Comparison of ENCODE assay signal across 1 cellular context in the genomic region with DNA sequence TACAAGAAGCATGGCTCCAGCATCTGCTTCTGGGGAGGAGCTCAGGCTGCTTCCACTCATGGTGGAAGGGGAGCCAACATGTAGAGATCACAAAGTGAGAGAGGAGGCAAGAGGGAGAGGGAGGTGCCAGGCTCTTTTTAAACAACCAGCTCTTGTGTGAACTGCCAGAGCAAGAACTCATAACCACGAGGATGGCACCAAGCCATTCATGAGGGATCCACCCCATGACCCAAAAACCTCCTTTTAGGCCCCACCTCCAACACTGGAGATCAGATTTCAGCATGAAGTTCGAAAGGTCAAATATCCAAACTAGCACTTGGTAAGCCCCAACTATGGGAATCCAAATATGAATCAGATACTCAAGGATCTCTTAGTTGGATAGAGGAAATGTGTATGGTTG.
TF ChIP-seq lines count a peak whose summit lies in the region.

No MANE protein-coding gene starts in this region.

TF ChIP-seq in liver, 16 proteins besides CTCF, POLR2A, EP300 and RAD21 (continued from another document):
- TF ChIP-seq, protein P1, sequence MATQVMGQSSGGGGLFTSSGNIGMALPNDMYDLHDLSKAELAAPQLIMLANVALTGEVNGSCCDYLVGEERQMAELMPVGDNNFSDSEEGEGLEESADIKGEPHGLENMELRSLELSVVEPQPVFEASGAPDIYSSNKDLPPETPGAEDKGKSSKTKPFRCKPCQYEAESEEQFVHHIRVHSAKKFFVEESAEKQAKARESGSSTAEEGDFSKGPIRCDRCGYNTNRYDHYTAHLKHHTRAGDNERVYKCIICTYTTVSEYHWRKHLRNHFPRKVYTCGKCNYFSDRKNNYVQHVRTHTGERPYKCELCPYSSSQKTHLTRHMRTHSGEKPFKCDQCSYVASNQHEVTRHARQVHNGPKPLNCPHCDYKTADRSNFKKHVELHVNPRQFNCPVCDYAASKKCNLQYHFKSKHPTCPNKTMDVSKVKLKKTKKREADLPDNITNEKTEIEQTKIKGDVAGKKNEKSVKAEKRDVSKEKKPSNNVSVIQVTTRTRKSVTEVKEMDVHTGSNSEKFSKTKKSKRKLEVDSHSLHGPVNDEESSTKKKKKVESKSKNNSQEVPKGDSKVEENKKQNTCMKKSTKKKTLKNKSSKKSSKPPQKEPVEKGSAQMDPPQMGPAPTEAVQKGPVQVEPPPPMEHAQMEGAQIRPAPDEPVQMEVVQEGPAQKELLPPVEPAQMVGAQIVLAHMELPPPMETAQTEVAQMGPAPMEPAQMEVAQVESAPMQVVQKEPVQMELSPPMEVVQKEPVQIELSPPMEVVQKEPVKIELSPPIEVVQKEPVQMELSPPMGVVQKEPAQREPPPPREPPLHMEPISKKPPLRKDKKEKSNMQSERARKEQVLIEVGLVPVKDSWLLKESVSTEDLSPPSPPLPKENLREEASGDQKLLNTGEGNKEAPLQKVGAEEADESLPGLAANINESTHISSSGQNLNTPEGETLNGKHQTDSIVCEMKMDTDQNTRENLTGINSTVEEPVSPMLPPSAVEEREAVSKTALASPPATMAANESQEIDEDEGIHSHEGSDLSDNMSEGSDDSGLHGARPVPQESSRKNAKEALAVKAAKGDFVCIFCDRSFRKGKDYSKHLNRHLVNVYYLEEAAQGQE (IDR thresholded peaks at IDR 0.05), result no peak
- TF ChIP-seq FOXA2 (IDR thresholded peaks at IDR 0.05) (no peak), TAF1 (conservative IDR thresholded peaks at IDR 0.05) (no peak), GABPA (IDR thresholded peaks at IDR 0.05 in 1 of 2, conservative IDR thresholded peaks at IDR 0.05 in 1 of 2) (no peak), YY1 (IDR thresholded peaks at IDR 0.05) (no peak), HNF4A (conservative IDR thresholded peaks at IDR 0.05) (peak; percentile 40 to 47), NR2F2 (IDR thresholded peaks at IDR 0.05) (no peak), SP1 (IDR thresholded peaks at IDR 0.05) (no peak), RXRA (IDR thresholded peaks at IDR 0.05) (peak; percentile 35 to 54)
- TF ChIP-seq, protein P2, sequence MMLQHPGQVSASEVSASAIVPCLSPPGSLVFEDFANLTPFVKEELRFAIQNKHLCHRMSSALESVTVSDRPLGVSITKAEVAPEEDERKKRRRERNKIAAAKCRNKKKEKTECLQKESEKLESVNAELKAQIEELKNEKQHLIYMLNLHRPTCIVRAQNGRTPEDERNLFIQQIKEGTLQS (IDR thresholded peaks at IDR 0.05), result no peak
- TF ChIP-seq, protein P3, sequence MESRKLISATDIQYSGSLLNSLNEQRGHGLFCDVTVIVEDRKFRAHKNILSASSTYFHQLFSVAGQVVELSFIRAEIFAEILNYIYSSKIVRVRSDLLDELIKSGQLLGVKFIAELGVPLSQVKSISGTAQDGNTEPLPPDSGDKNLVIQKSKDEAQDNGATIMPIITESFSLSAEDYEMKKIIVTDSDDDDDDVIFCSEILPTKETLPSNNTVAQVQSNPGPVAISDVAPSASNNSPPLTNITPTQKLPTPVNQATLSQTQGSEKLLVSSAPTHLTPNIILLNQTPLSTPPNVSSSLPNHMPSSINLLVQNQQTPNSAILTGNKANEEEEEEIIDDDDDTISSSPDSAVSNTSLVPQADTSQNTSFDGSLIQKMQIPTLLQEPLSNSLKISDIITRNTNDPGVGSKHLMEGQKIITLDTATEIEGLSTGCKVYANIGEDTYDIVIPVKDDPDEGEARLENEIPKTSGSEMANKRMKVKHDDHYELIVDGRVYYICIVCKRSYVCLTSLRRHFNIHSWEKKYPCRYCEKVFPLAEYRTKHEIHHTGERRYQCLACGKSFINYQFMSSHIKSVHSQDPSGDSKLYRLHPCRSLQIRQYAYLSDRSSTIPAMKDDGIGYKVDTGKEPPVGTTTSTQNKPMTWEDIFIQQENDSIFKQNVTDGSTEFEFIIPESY (IDR thresholded peaks at IDR 0.05), result no peak
- TF ChIP-seq, protein P4, sequence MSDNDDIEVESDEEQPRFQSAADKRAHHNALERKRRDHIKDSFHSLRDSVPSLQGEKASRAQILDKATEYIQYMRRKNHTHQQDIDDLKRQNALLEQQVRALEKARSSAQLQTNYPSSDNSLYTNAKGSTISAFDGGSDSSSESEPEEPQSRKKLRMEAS (IDR thresholded peaks at IDR 0.05), result peak; percentile 23
TF ChIP-seq in liver: peak in this region for 3.
